13 cellular contexts compared by ENCODE assay signal in the genomic region with DNA sequence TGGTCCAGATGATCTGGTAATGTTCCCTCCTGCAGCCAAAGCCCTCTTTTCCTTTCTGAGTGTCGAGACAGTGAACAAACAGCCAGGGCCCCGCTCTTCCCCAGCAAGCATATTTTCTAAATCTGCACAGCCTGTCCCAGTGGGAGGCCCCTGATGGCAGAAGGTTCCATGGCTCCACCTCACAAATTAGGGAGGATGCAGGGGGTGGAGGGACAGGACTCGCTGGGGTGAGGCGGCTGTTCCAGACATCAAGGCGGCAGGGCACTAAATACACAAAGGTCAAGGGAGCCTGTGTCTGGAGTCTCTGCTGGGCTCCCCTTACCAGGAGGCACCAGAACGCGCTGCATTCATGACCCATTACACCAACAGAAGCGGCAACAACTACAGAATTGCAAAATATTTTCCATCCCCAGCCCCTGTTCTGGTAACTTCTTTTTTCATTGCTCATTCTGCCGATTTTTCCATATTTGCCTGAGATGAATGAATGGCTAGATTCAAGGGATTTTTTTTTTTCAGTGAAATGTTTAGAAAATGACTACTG. TPM values are rescaled to one million over a fixed set of nuclear protein-coding genes. Genes with fewer than 3 reads are reported as not detected.
DNase-seq lines count a peak whose midpoint lies in the region; ATAC-seq and TF ChIP-seq lines count a peak whose summit lies in the region.
"Had no signal": no experiment of that assay in that cellular context is flagged by ENCODE, and none has a peak within 500 bp of the region (broad histone marks: within the 10 kb centered on the region; RNA-seq: fewer than 3 reads in every experiment).

No MANE protein-coding gene starts in this region.

- H3K27ac ChIP-seq in heart left ventricle, result peak overlapping the region in 10 of 12 donors; percentile 16 to 77 (median 61)
- no peak overlapping the region for H3K27ac ChIP-seq in effector memory CD4-positive, alpha-beta T cell (ENCODE audit: insufficient read depth, low read length, poor library complexity, severe bottlenecking)

- TF ChIP-seq POLR2A in heart left ventricle (IDR thresholded peaks at IDR 0.05), result no peak

- peaks cover 0 to under 1% (median 0%) of the 10 kb centered on the region in 9 donors for H3K27me3 ChIP-seq in heart left ventricle
- no peaks in the 10 kb centered on the region for H3K27me3 ChIP-seq in effector memory CD4-positive, alpha-beta T cell (replicated peaks; ENCODE audit: control insufficient read depth, insufficient read depth, low read length, poor library complexity, severe bottlenecking)
- H3K27me3 ChIP-seq in BE2C, result no peaks in the 10 kb centered on the region

- H3K9me3 ChIP-seq in heart left ventricle, result peaks cover 0 to 19% (median 2%) of the 10 kb centered on the region in 12 donors
- no peaks in the 10 kb centered on the region for H3K9me3 ChIP-seq in effector memory CD4-positive, alpha-beta T cell (ENCODE audit: control insufficient read depth, low read length)
- no peaks in the 10 kb centered on the region for H3K9me3 ChIP-seq in BE2C

- peak; percentile 45 to 75 (median 62) for ATAC-seq in heart left ventricle

- DNase-seq in Ammon's horn (ENCODE audit: low spot score) (peak; percentile 35), NCI-H446 (lab: John Stamatoyannopoulos, UW) (peak; percentile 36 to 88), heart left ventricle (peak in 2 of 5 donors; percentile 36 to 55), posterior vena cava (ENCODE audit: low spot score) (peak; percentile 90), DMS114 treated with DMSO at 0.1 percent for 48 hours (lab: John Stamatoyannopoulos, UW; ENCODE audit: unreplicated experiment) (no peak), SKM-1 treated with dmso at 0.1 percent for 144 hours (lab: John Stamatoyannopoulos, UW; ENCODE audit: unreplicated experiment) (no peak), BE2C (no peak)
- no peak for DNase-seq in effector memory CD4-positive, alpha-beta T cell
- DNase-seq: AML-193; stimulated activated CD4-positive, alpha-beta T cell treated with anti-CD3 and anti-CD28 coated beads, Interleukin-4, amount 100 ng/mL, for 4 hours had no signal

- 58 to 73% (median 68%) methylated on average over 9 of the region's 9 CpGs for WGBS in heart left ventricle, 4 donors

- H3K4me1 ChIP-seq in heart left ventricle (peaks cover 0 to 24% (median 5%) of the 10 kb centered on the region in 12 donors), BE2C (peaks cover 14% of the 10 kb centered on the region)
- H3K4me1 ChIP-seq in effector memory CD4-positive, alpha-beta T cell (ENCODE audit: control insufficient read depth, insufficient read depth, low read length, poor library complexity, severe bottlenecking), result no peaks in the 10 kb centered on the region

- intact Hi-C loops in heart left ventricle (cut with DNase I) (no loop called here), posterior vena cava (cut with DNase I) (loop anchor here in 1 of 2 donors (10.0 kb wide), 1 partner anchor 174 kb away; no protein-coding TSS in a partner anchor)

- TF ChIP-seq CTCF in heart left ventricle (IDR thresholded peaks at IDR 0.05) (no peak), BE2C (IDR thresholded peaks at IDR 0.05; ENCODE audit: low read depth, low read length) (no peak)

- H3K4me3 ChIP-seq in heart left ventricle (peak overlapping the region in 3 of 12 donors; percentile 14 to 27 (median 25)), BE2C (ENCODE audit: low read depth, low read length) (no peak overlapping the region)
- H3K4me3 ChIP-seq in effector memory CD4-positive, alpha-beta T cell (ENCODE audit: insufficient read depth, low read depth, low read length, poor library complexity, severe bottlenecking), result no peak overlapping the region

- H3K36me3 ChIP-seq in heart left ventricle, result no peaks in the 10 kb centered on the region
- no peaks in the 10 kb centered on the region for H3K36me3 ChIP-seq in effector memory CD4-positive, alpha-beta T cell (ENCODE audit: control insufficient read depth, insufficient read depth, low read length)
- H3K36me3 ChIP-seq in BE2C, result no peaks in the 10 kb centered on the region

RNA-seq across cellular contexts. Expression of a gene that starts 27.0 kb away (rescaled TPM):
- total RNA-seq in heart left ventricle, result 10 to 100 TPM in 6 of 9 donors, 1 to 10 TPM in 3; 3.6 to 61.9 (median 13.6) TPM
- 10 to 100 TPM in 1 of 2 donors, 1 to 10 TPM in 1; 7.8 to 14.6 TPM for polyA plus RNA-seq in heart left ventricle
- 100 to 1,000 TPM; 172 to 283 TPM for total RNA-seq in posterior vena cava
- polyA plus RNA-seq in BE2C (2012; ENCODE audit: insufficient read depth, insufficient read length, low read depth), result not detected
- total RNA-seq: activated CD8-positive, alpha-beta memory T cell treated with anti-CD3 and anti-CD28 coated beads for 36 hours; NCI-H460 had no signal
- polyA plus RNA-seq: IgD-negative memory B cell had no signal

RNA-seq across cellular contexts. Expression of a gene that starts 45.4 kb away (rescaled TPM):
- total RNA-seq in heart left ventricle, result not detected
- polyA plus RNA-seq in heart left ventricle, result not detected
- total RNA-seq in posterior vena cava, result not detected
- polyA plus RNA-seq in BE2C (2012; ENCODE audit: insufficient read depth, insufficient read length, low read depth), result not detected
- total RNA-seq: activated CD8-positive, alpha-beta memory T cell treated with anti-CD3 and anti-CD28 coated beads for 36 hours; NCI-H460 had no signal
- polyA plus RNA-seq: IgD-negative memory B cell had no signal

Comparison
In these comparisons a context has a peak if more than half of its experiments do, and no peak if none do; other contexts are left out.
1. DNase-seq: peak in Ammon's horn (single experiment), NCI-H446 (2 of 2) and posterior vena cava (single experiment); none in DMS114 treated with DMSO at 0.1 percent for 48 hours (single experiment), effector memory CD4-positive, alpha-beta T cell (0 of 3), SKM-1 treated with dmso at 0.1 percent for 144 hours (single experiment) and BE2C (single experiment).